ENCODE assay signal across 18 cellular contexts in genomic region chr12:573226-573625, GRCh38.
DNase-seq lines count a peak whose midpoint lies in the region; ATAC-seq and TF ChIP-seq lines count a peak whose summit lies in the region.
"Had no signal": no experiment of that assay in that cellular context is flagged by ENCODE, and none has a peak within 500 bp of the region (broad histone marks: within the 10 kb centered on the region; RNA-seq: fewer than 3 reads in every experiment).

No MANE protein-coding gene starts in this region.

- H3K9me3 ChIP-seq in HCT116 (ENCODE audit: control insufficient read depth in 1 of 2, insufficient read depth in 1 of 2, low read depth in 1 of 2, low read length in 2 of 2) (no peaks in the 10 kb centered on the region), stomach (no peaks in the 10 kb centered on the region), testis (no peaks in the 10 kb centered on the region)

- POLR2A ChIA-PET in activated naive CD8-positive, alpha-beta T cell treated with anti-CD3 and anti-CD28 coated beads, Interleukin-2, amount 10 ng/mL, durations not matched to agents 7 days and 5 days (lab: Charles Lee) = interaction anchor here (0.7 kb wide), 3 partner anchors 68 to 332 kb away, joined by 3 to 5 read pairs (median 3); no protein-coding TSS in a partner anchor
- POLR2A ChIA-PET in HCT116 (lab: Charles Lee) = no interaction called here

- no TSS peak for BruUV-seq in HCT116 (replicated peaks; lab: Mats Ljungman, UMichigan)

- H3K9me3 Mint-ChIP-seq in activated naive CD8-positive, alpha-beta T cell treated with anti-CD3 and anti-CD28 coated beads, Interleukin-2, amount 10 ng/mL, durations not matched to agents 7 days and 5 days = no peaks in the 10 kb centered on the region
- no peaks in the 10 kb centered on the region for H3K9me3 Mint-ChIP-seq in activated naive CD8-positive, alpha-beta T cell treated with anti-CD3 and anti-CD28 coated beads for 36 hours
- H3K9me3 Mint-ChIP-seq in endothelial cell (ENCODE audit: unreplicated experiment) = no peaks in the 10 kb centered on the region
- H3K9me3 Mint-ChIP-seq: HFFc6 had no signal

- peaks cover 33 to 72% of the 10 kb centered on the region in 2 experiments for H3K4me1 ChIP-seq in HCT116 (ENCODE audit: control insufficient read depth in 1 of 2, insufficient read depth in 2 of 2, low read length in 2 of 2)
- H3K4me1 ChIP-seq in stomach = peaks cover 29 to 62% (median 51%) of the 10 kb centered on the region in 4 donors
- peaks cover 49% of the 10 kb centered on the region for H3K4me1 ChIP-seq in testis

- H3K36me3 ChIP-seq in HCT116 (ENCODE audit: control insufficient read depth in 1 of 2, insufficient read depth in 2 of 2, low read length in 2 of 2) (no peaks in the 10 kb centered on the region), stomach (no peaks in the 10 kb centered on the region), testis (ENCODE audit: low read depth, missing control alignments) (no peaks in the 10 kb centered on the region)

- intact Hi-C loops in HCT116 (cut with micrococcal nuclease) = loop anchor here (5.0 kb wide), 2 partner anchors 524 to 544 kb away; no protein-coding TSS in a partner anchor
- intact Hi-C loops in stomach (cut with DNase I; ENCODE audit: low total_unique reads) = loop anchor here (10.0 kb wide), 2 partner anchors 62 to 242 kb away; no protein-coding TSS in a partner anchor
- intact Hi-C loops in testis (cut with DNase I; ENCODE audit: low total_unique reads) = loop anchor here (10.0 kb wide), 1 partner anchor 72 kb away; no protein-coding TSS in a partner anchor

- CTCF ChIA-PET in HCT116 (lab: Charles Lee) = interaction anchor here (1.5 kb wide), 1 partner anchor 544 kb away, joined by 5 read pairs; no protein-coding TSS in a partner anchor

- H3K27me3 ChIP-seq in HCT116 (ENCODE audit: insufficient read depth, low read length) (no peaks in the 10 kb centered on the region), stomach (no peaks in the 10 kb centered on the region), testis (no peaks in the 10 kb centered on the region)

- H3K9me2 ChIP-seq in HCT116 (ENCODE audit: insufficient read depth) = no peaks in the 10 kb centered on the region

- peak overlapping the region; percentile 67 for H3K27ac Mint-ChIP-seq in activated naive CD8-positive, alpha-beta T cell treated with anti-CD3 and anti-CD28 coated beads, Interleukin-2, amount 10 ng/mL, durations not matched to agents 7 days and 5 days
- H3K27ac Mint-ChIP-seq in activated naive CD8-positive, alpha-beta T cell treated with anti-CD3 and anti-CD28 coated beads for 36 hours = no peak overlapping the region
- H3K27ac Mint-ChIP-seq in endothelial cell (ENCODE audit: unreplicated experiment) = no peak overlapping the region

- no peak overlapping the region for H3K4me3 ChIP-seq in HCT116 (replicated peaks in 1 of 2; ENCODE audit: low read depth in 1 of 2, low read length in 2 of 2)
- H3K4me3 ChIP-seq in stomach = no peak overlapping the region
- H3K4me3 ChIP-seq in testis = no peak overlapping the region
- H3K4me3 ChIP-seq: PC-9 had no signal

- peak overlapping the region; percentile 24; the same call in 1 of the 2 replicates for H3K4me2 ChIP-seq in HCT116 (ENCODE audit: low read length)

- TF ChIP-seq RAD21 in HCT116 (IDR thresholded peaks at IDR 0.05; ENCODE audit: low read depth) = no peak

- 0 out of 2 replicates have a peak overlapping the region, but pooled peaks have one; percentile 11 for H3K27ac ChIP-seq in HCT116 (ENCODE audit: low read depth, low read length)
- no peak overlapping the region for H3K27ac ChIP-seq in stomach
- no peak overlapping the region for H3K27ac ChIP-seq in testis
- H3K27ac ChIP-seq: PC-9 had no signal

- no peak for DNase-seq in activated naive CD8-positive, alpha-beta T cell treated with anti-CD3 and anti-CD28 coated beads, Interleukin-2, amount 10 ng/mL, durations not matched to agents 7 days and 5 days
- DNase-seq in activated naive CD8-positive, alpha-beta T cell treated with anti-CD3 and anti-CD28 coated beads for 36 hours = no peak
- no peak for DNase-seq in HCT116 (ENCODE audit: low read depth, low spot score)
- DNase-seq in endothelial cell (ENCODE audit: low spot score) = no peak
- DNase-seq in stomach = peak; percentile 11
- no peak for DNase-seq in testis
- DNase-seq: AML-193, DMS79, HFFc6, KG1, NCI-H1048, NCI-H146, NCI-H2081, NCI-H2227 treated with DMSO at 0.1 percent for 48 hours, NCI-H524, PC-9 had no signal

- no peak overlapping the region for H2AFZ ChIP-seq in HCT116 (ENCODE audit: low read depth, low read length, poor library complexity, severe bottlenecking)
- H2AFZ ChIP-seq: PC-9 had no signal

- TF ChIP-seq CTCF in HCT116 (IDR thresholded peaks at IDR 0.05 in 2 of 3, conservative IDR thresholded peaks at IDR 0.05 in 1 of 3; ENCODE audit: borderline replicate concordance in 1 of 3, insufficient read depth in 1 of 3, low read depth in 2 of 3, low read length in 2 of 3) (no peak), endothelial cell (IDR thresholded peaks at IDR 0.05; ENCODE audit: unreplicated experiment) (no peak), stomach (IDR thresholded peaks at IDR 0.05) (no peak), testis (IDR thresholded peaks at IDR 0.05) (no peak)

- TF ChIP-seq POLR2A in HCT116 (IDR thresholded peaks at IDR 0.05; ENCODE audit: borderline replicate concordance, extremely low read depth, insufficient read depth, insufficient read length) (no peak), stomach (IDR thresholded peaks at IDR 0.05) (no peak), testis (IDR thresholded peaks at IDR 0.05) (no peak)

- RAD21 ChIA-PET in HCT116 (lab: Charles Lee; ENCODE audit: low non-redundant PET in 1 of 2, low total read pairs in 2 of 2, uncharacterized antibody in 2 of 2, unreplicated experiment in 2 of 2) = no interaction called here

- no peaks in the 10 kb centered on the region for H3K27me3 Mint-ChIP-seq in activated naive CD8-positive, alpha-beta T cell treated with anti-CD3 and anti-CD28 coated beads, Interleukin-2, amount 10 ng/mL, durations not matched to agents 7 days and 5 days
- H3K27me3 Mint-ChIP-seq in activated naive CD8-positive, alpha-beta T cell treated with anti-CD3 and anti-CD28 coated beads for 36 hours = no peaks in the 10 kb centered on the region
- H3K27me3 Mint-ChIP-seq in endothelial cell (ENCODE audit: unreplicated experiment) = peaks cover 8% of the 10 kb centered on the region

- peaks cover 40% of the 10 kb centered on the region for H3K4me1 Mint-ChIP-seq in activated naive CD8-positive, alpha-beta T cell treated with anti-CD3 and anti-CD28 coated beads, Interleukin-2, amount 10 ng/mL, durations not matched to agents 7 days and 5 days
- peaks cover 32% of the 10 kb centered on the region for H3K4me1 Mint-ChIP-seq in activated naive CD8-positive, alpha-beta T cell treated with anti-CD3 and anti-CD28 coated beads for 36 hours
- H3K4me1 Mint-ChIP-seq in endothelial cell (ENCODE audit: unreplicated experiment) = peaks cover 2% of the 10 kb centered on the region

- H3K79me2 ChIP-seq in HCT116 (ENCODE audit: insufficient read depth, low read length) = no peaks in the 10 kb centered on the region

- no peaks in the 10 kb centered on the region for H4K20me1 ChIP-seq in HCT116 (ENCODE audit: insufficient read depth)

- WGBS in stomach, 5 donors = 81 to 91% (median 86%) methylated on average over 5 of the region's 5 CpGs
- WGBS in testis, 2 donors = 84 to 95% methylated on average over 5 of the region's 5 CpGs

- H3K9ac ChIP-seq in HCT116 (ENCODE audit: low read length) = no peak overlapping the region

- no peak for ATAC-seq in activated naive CD8-positive, alpha-beta T cell treated with anti-CD3 and anti-CD28 coated beads, Interleukin-2, amount 10 ng/mL, durations not matched to agents 7 days and 5 days (ENCODE audit: low read depth)
- ATAC-seq in HCT116 = no peak
- no peak for ATAC-seq in esophagus mucosa
- ATAC-seq: HepG2 had no signal

- TF ChIP-seq EP300 in stomach (IDR thresholded peaks at IDR 0.05) = no peak

- no peak overlapping the region for H3K4me3 Mint-ChIP-seq in activated naive CD8-positive, alpha-beta T cell treated with anti-CD3 and anti-CD28 coated beads, Interleukin-2, amount 10 ng/mL, durations not matched to agents 7 days and 5 days
- H3K4me3 Mint-ChIP-seq in activated naive CD8-positive, alpha-beta T cell treated with anti-CD3 and anti-CD28 coated beads for 36 hours = no peak overlapping the region
- H3K4me3 Mint-ChIP-seq in endothelial cell (ENCODE audit: unreplicated experiment) = peak overlapping the region; percentile 47

- peaks cover 1% of the 10 kb centered on the region for H3K36me3 Mint-ChIP-seq in activated naive CD8-positive, alpha-beta T cell treated with anti-CD3 and anti-CD28 coated beads, Interleukin-2, amount 10 ng/mL, durations not matched to agents 7 days and 5 days
- no peaks in the 10 kb centered on the region for H3K36me3 Mint-ChIP-seq in activated naive CD8-positive, alpha-beta T cell treated with anti-CD3 and anti-CD28 coated beads for 36 hours
- H3K36me3 Mint-ChIP-seq in endothelial cell (ENCODE audit: low read depth, unreplicated experiment) = no peaks in the 10 kb centered on the region

TF ChIP-seq in HCT116, 20 proteins besides CTCF, POLR2A, EP300 and RAD21:
- TF ChIP-seq CEBPB (IDR thresholded peaks at IDR 0.05; ENCODE audit: low read depth) (no peak), CBX3 (IDR thresholded peaks at IDR 0.05; ENCODE audit: low read depth) (no peak), SIN3A (IDR thresholded peaks at IDR 0.05; ENCODE audit: low read depth) (no peak), SP1 (IDR thresholded peaks at IDR 0.05; ENCODE audit: low read depth) (no peak)
TF ChIP-seq in HCT116: peak in this region for 0.
